Comparison of ENCODE assay signal across 12 cellular contexts in the genomic region with DNA sequence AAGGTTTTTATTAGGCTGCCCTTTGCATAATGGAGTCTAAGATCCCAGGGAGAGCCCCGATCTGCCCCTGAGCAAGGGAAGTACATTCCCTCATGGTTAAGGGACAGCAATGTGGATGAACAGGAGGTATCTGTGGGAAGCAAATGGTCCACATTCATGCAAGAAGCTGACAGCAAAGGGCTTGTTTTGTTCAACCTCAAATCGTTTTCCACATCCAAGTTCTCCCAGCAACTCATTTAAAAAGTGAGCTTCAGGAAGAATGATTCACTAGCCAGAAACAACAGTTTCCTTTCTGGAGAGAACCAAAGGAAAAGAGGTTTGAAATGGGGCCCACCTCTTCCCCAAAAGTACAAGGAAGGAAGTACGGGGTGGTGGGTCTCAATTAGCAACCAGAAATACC. TPM values are rescaled to one million over a fixed set of nuclear protein-coding genes. Genes with fewer than 3 reads are reported as not detected.
DNase-seq lines count a peak whose midpoint lies in the region; ATAC-seq and TF ChIP-seq lines count a peak whose summit lies in the region.
"Had no signal": no experiment of that assay in that cellular context is flagged by ENCODE, and none has a peak within 500 bp of the region (broad histone marks: within the 10 kb centered on the region; RNA-seq: fewer than 3 reads in every experiment).

No MANE protein-coding gene starts in this region.

- 39 to 56% methylated on average over 3 of the region's 3 CpGs for WGBS in heart right ventricle, 2 donors
- 11 to 36% methylated on average over 3 of the region's 3 CpGs for WGBS in lung, 2 donors
- WGBS in upper lobe of left lung, 2 donors = 32 to 38% methylated on average over 3 of the region's 3 CpGs

- TF ChIP-seq CTCF in heart right ventricle (IDR thresholded peaks at IDR 0.05) (no peak), lung (IDR thresholded peaks at IDR 0.05; ENCODE audit: control extremely low read depth, extremely low read depth) (no peak), upper lobe of left lung (IDR thresholded peaks at IDR 0.05) (no peak)

- no peaks in the 10 kb centered on the region for H3K27me3 ChIP-seq in heart right ventricle
- no peaks in the 10 kb centered on the region for H3K27me3 ChIP-seq in lung (ENCODE audit: control insufficient read depth, insufficient read depth)
- no peaks in the 10 kb centered on the region for H3K27me3 ChIP-seq in upper lobe of left lung
- H3K27me3 ChIP-seq: body of pancreas, hepatocyte, neural progenitor cell had no signal

- H3K27ac ChIP-seq in heart right ventricle (peak overlapping the region; percentile 47 to 87 (median 80)), angular gyrus (ENCODE audit: low read depth, low read length) (peak overlapping the region; percentile 61), lung (ENCODE audit: low read depth in 1 of 2, low read length in 1 of 2) (peak overlapping the region; percentile 52 to 77), upper lobe of left lung (peak overlapping the region; percentile 74 to 91 (median 82))
- H3K27ac ChIP-seq: hepatocyte, neural progenitor cell had no signal

- peaks cover 43 to 88% (median 82%) of the 10 kb centered on the region in 9 donors for H3K4me1 ChIP-seq in heart right ventricle
- H3K4me1 ChIP-seq in lung (ENCODE audit: control insufficient read depth in 2 of 2, insufficient read depth in 2 of 2, low read length in 2 of 2) = peaks cover 29 to 49% of the 10 kb centered on the region in 2 donors
- peaks cover 81 to 86% (median 85%) of the 10 kb centered on the region in 4 donors for H3K4me1 ChIP-seq in upper lobe of left lung
- H3K4me1 ChIP-seq: neural progenitor cell had no signal

- ATAC-seq in heart right ventricle (peak in 4 of 8 donors; percentile 32 to 56 (median 40)), left cardiac atrium (no peak), lung (ENCODE audit: insufficient read depth, low FRiP score) (no peak), upper lobe of left lung (ENCODE audit: low FRiP score in 2 of 2) (no peak)
- ATAC-seq: body of pancreas, GM12878 had no signal

- TF ChIP-seq POLR2A in upper lobe of left lung (IDR thresholded peaks at IDR 0.05) = no peak

- TF ChIP-seq EP300 in upper lobe of left lung (IDR thresholded peaks at IDR 0.05) = no peak

- DNase-seq in heart right ventricle (no peak), left cardiac atrium (no peak), lung (ENCODE audit: low spot score) (no peak), upper lobe of left lung (no peak), nucleus accumbens (lab: John Stamatoyannopoulos, UW) (no peak), GOT3 (lab: John Stamatoyannopoulos, UW) (no peak), HuH-7 (ENCODE audit: low spot score) (no peak)
- DNase-seq: body of pancreas had no signal

- no peaks in the 10 kb centered on the region for H3K9me3 ChIP-seq in heart right ventricle
- H3K9me3 ChIP-seq in lung (ENCODE audit: control insufficient read depth in 2 of 2, insufficient read depth in 1 of 2, low read length in 1 of 2) = no peaks in the 10 kb centered on the region
- H3K9me3 ChIP-seq in upper lobe of left lung = no peaks in the 10 kb centered on the region
- H3K9me3 ChIP-seq: body of pancreas had no signal

- peak overlapping the region in 2 of 10 donors; percentile 1 to 17 for H3K4me3 ChIP-seq in heart right ventricle
- no peak overlapping the region for H3K4me3 ChIP-seq in lung
- H3K4me3 ChIP-seq in upper lobe of left lung = no peak overlapping the region
- H3K4me3 ChIP-seq: body of pancreas, GM12878, hepatocyte, neural progenitor cell had no signal

- peaks cover 0 to 61% (median 23%) of the 10 kb centered on the region in 9 donors for H3K36me3 ChIP-seq in heart right ventricle
- H3K36me3 ChIP-seq in lung (ENCODE audit: control insufficient read depth in 2 of 2, insufficient read depth in 2 of 2, low read length in 2 of 2) = peaks cover 0 to 28% of the 10 kb centered on the region in 2 donors
- H3K36me3 ChIP-seq in upper lobe of left lung = peaks cover 12 to 36% (median 35%) of the 10 kb centered on the region in 4 donors

- intact Hi-C loops in heart right ventricle (cut with DNase I) = loop anchor here in 1 of 10 donors (5.0 kb wide), 1 partner anchor 50 kb away; a partner anchor contains a TSS
- intact Hi-C loops in left cardiac atrium (cut with DNase I) = no loop called here

RNA-seq across cellular contexts. Expression of a gene that starts 9.4 kb away (rescaled TPM):
- total RNA-seq in heart right ventricle (under 1 TPM in 1 of 10 donors, not detected in 9; 0.23 TPM), left cardiac atrium (under 1 TPM in 1 of 2 donors, not detected in 1; 0.24 TPM), lung (under 1 TPM in 1 of 2 donors, not detected in 1; 0.20 TPM), upper lobe of left lung (1 to 10 TPM in 1 of 6 donors, under 1 TPM in 1, not detected in 4; 0.15 to 1.0 TPM)
- polyA plus RNA-seq in heart right ventricle (under 1 TPM; 0.01 to 0.29 TPM), lung (under 1 TPM; 0.03 to 0.18 TPM)
- total RNA-seq: GM12878, hepatocyte had no signal

RNA-seq across cellular contexts. Expression of a gene that starts 10.8 kb away (rescaled TPM):
- total RNA-seq in heart right ventricle = 10 to 100 TPM in 9 of 10 donors, 1 to 10 TPM in 1; 9.3 to 29.7 (median 13.3) TPM
- polyA plus RNA-seq in heart right ventricle = 100 to 1,000 TPM in 1 of 2 donors, 10 to 100 TPM in 1; 20.6 to 118 TPM
- 10 to 100 TPM; 19.8 to 23.4 TPM for total RNA-seq in left cardiac atrium
- total RNA-seq in lung = 10 to 100 TPM; 18.8 to 37.1 TPM
- polyA plus RNA-seq in lung = 10 to 100 TPM; 28.3 to 56.8 TPM
- total RNA-seq in upper lobe of left lung = 100 to 1,000 TPM in 1 of 6 donors, 10 to 100 TPM in 5; 17.0 to 116 (median 32.5) TPM

RNA-seq across cellular contexts. Expression of a gene that starts 19.5 kb away (rescaled TPM):
- total RNA-seq in heart right ventricle (1 to 10 TPM; 2.2 to 8.4 (median 4.0) TPM), left cardiac atrium (1 to 10 TPM; 6.4 to 6.7 TPM), lung (10 to 100 TPM; 14.7 to 28.6 TPM), upper lobe of left lung (10 to 100 TPM; 15.8 to 56.6 (median 32.6) TPM)
- polyA plus RNA-seq in heart right ventricle (10 to 100 TPM in 1 of 2 donors, 1 to 10 TPM in 1; 3.4 to 16.9 TPM), lung (10 to 100 TPM; 22.9 to 35.1 TPM)

RNA-seq across cellular contexts. Expression of a gene that starts 22.8 kb away (rescaled TPM):
- total RNA-seq in heart right ventricle = 10 to 100 TPM; 24.6 to 64.4 (median 35.3) TPM
- polyA plus RNA-seq in heart right ventricle = 10 to 100 TPM; 33.3 to 76.5 TPM
- 10 to 100 TPM; 68.2 to 72.6 TPM for total RNA-seq in left cardiac atrium
- 100 to 1,000 TPM in 1 of 2 donors, 10 to 100 TPM in 1; 73.0 to 180 TPM for total RNA-seq in lung
- 100 to 1,000 TPM; 132 to 307 TPM for polyA plus RNA-seq in lung
- 100 to 1,000 TPM in 3 of 6 donors, 10 to 100 TPM in 3; 57.6 to 183 (median 133) TPM for total RNA-seq in upper lobe of left lung

RNA-seq across cellular contexts. Expression of a gene that starts 33.7 kb away (rescaled TPM):
- under 1 TPM in 9 of 10 donors, not detected in 1; 0.16 to 0.56 (median 0.24) TPM for total RNA-seq in heart right ventricle
- under 1 TPM; 0.09 to 0.29 TPM for polyA plus RNA-seq in heart right ventricle
- under 1 TPM; 0.13 to 0.27 TPM for total RNA-seq in left cardiac atrium
- total RNA-seq in lung = under 1 TPM; 0.34 to 0.40 TPM
- polyA plus RNA-seq in lung = under 1 TPM; 0.14 to 0.57 TPM
- 1 to 10 TPM in 2 of 6 donors, under 1 TPM in 4; 0.30 to 2.1 (median 0.44) TPM for total RNA-seq in upper lobe of left lung
- total RNA-seq: GM12878 had no signal
